Comparison of ENCODE assay signal across 21 cellular contexts in genomic region chr17:41380091-41380490, GRCh38. TPM values are rescaled to one million over a fixed set of nuclear protein-coding genes. Genes with fewer than 3 reads are reported as not detected.
DNase-seq lines count a peak whose midpoint lies in the region; ATAC-seq and TF ChIP-seq lines count a peak whose summit lies in the region.
"Not testable (repeated sequence)": the region's sequence is repeated elsewhere in the genome, so short reads cannot be mapped to it uniquely, and the experiment has no call there.
"Had no signal": no experiment of that assay in that cellular context is flagged by ENCODE, and none has a peak within 500 bp of the region (broad histone marks: within the 10 kb centered on the region; RNA-seq: fewer than 3 reads in every experiment).

No MANE protein-coding gene starts in this region.

- H4K5ac ChIP-seq in IMR-90 (ENCODE audit: low read depth, low read length) = peak overlapping the region; percentile 86; the same call in 1 of the 2 replicates

- H3K27ac ChIP-seq in IMR-90 (ENCODE audit: insufficient read depth, low read length) (peak overlapping the region; percentile 79), RWPE2 (ENCODE audit: poor library complexity, severe bottlenecking) (peak overlapping the region; percentile 81), brain microvascular endothelial cell (peak overlapping the region; percentile 72)

- TF ChIP-seq CTCF in AG09309 (IDR thresholded peaks at IDR 0.05; ENCODE audit: control insufficient read depth, insufficient read depth, low read depth, low read length, missing control alignments); IMR-90 (conservative IDR thresholded peaks at IDR 0.05; ENCODE audit: low read depth, low read length); RWPE2 (IDR thresholded peaks at IDR 0.05; ENCODE audit: poor library complexity, severe bottlenecking); brain microvascular endothelial cell (IDR thresholded peaks at IDR 0.05; ENCODE audit: low read depth, low read length, missing control alignments): not testable (repeated sequence)

- not testable (repeated sequence) for H4K20me1 ChIP-seq in IMR-90 (ENCODE audit: insufficient read depth, low read length)

- not testable (repeated sequence) for H3K27me3 ChIP-seq in IMR-90 (ENCODE audit: control insufficient read depth, insufficient read depth, low read length); RWPE2 (ENCODE audit: insufficient read depth, poor library complexity, severe bottlenecking); brain microvascular endothelial cell (replicated peaks)

- dilution Hi-C loops in IMR-90 (cut with HindIII; ENCODE audit: low sequenced_read_pairs, unreplicated experiment) = not testable (repeated sequence)

- H2BK20ac ChIP-seq in IMR-90 (ENCODE audit: low read depth, low read length) = peak overlapping the region; percentile 95

- peak overlapping the region; percentile 68 for H3K56ac ChIP-seq in IMR-90 (ENCODE audit: extremely low read depth, insufficient read depth, low read length)

- H2AK5ac ChIP-seq in IMR-90 (ENCODE audit: low read depth, low read length) = peak overlapping the region; percentile 99

- peak overlapping the region; percentile 73 to 97 for H4K8ac ChIP-seq in IMR-90 (ENCODE audit: low read depth in 2 of 2, low read length in 2 of 2)

- CTCF ChIA-PET in IMR-90 (lab: Yijun Ruan, JAX) = interaction anchor here (0.6 kb wide), 2 partner anchors 283 to 368 kb away, joined by 3 to 4 read pairs; no protein-coding TSS in a partner anchor

- not testable (repeated sequence) for TF ChIP-seq POLR2A in IMR-90 (IDR thresholded peaks at IDR 0.05; ENCODE audit: low read depth, low read length)

- POLR2A ChIA-PET in IMR-90 (lab: Charles Lee; ENCODE audit: unreplicated experiment) = interaction anchor here (0.7 kb wide), 1 partner anchor 418 kb away, joined by 10 read pairs; no protein-coding TSS in a partner anchor

- intact Hi-C loops in IMR-90 (cut with micrococcal nuclease) = not testable (repeated sequence)

- peak overlapping the region; percentile 64; the same call in 2 of the 3 replicates for H2BK15ac ChIP-seq in IMR-90 (ENCODE audit: low read depth, low read length)

- ATAC-seq in IMR-90 (ENCODE audit: low read depth) (peak; percentile 65), RWPE2 (ENCODE audit: low read depth) (peak; percentile 79)

- WGBS in IMR-90 (ENCODE audit: extremely low coverage in 2 of 2, insufficient read length in 1 of 2), 2 experiments = 50% methylated on average over 2 of the region's 7 CpGs; no CpG with 5 or more reads in 1 of the 2 experiments

- DNase-seq in AG09309 (ENCODE audit: low read depth) = peak; percentile 85
- peak; percentile 31 for DNase-seq in GOT3 (lab: John Stamatoyannopoulos, UW)
- peak; percentile 91 for DNase-seq in IMR-90
- DNase-seq in RWPE2 (ENCODE audit: low spot score) = not testable (repeated sequence)
- peak; percentile 89 for DNase-seq in brain microvascular endothelial cell
- DNase-seq in fibroblast of peridontal ligament (ENCODE audit: extremely low read depth) = peak; percentile 76
- DNase-seq in kidney tubule cell (ENCODE audit: low spot score) = peak; percentile 93
- DNase-seq in stromal cell of bone marrow (ENCODE audit: low read depth) = peak; percentile 60

- not testable (repeated sequence) for H3K36me3 ChIP-seq in IMR-90 (ENCODE audit: control insufficient read depth, insufficient read depth, low read length); RWPE2 (ENCODE audit: low read depth); brain microvascular endothelial cell (replicated peaks)

- peak overlapping the region; percentile 89; the same call in 1 of the 2 replicates for H3K18ac ChIP-seq in IMR-90 (ENCODE audit: low read depth, low read length)

- H4K91ac ChIP-seq in IMR-90 (ENCODE audit: insufficient read depth, low read depth, low read length) = peak overlapping the region; percentile 99

- in situ Hi-C loops in IMR-90 (cut with MboI; ENCODE audit: low sequenced_read_pairs); brain microvascular endothelial cell (cut with HindIII; ENCODE audit: low pct_ligation_motif_present, low sequenced_read_pairs): not testable (repeated sequence)

- peak overlapping the region; percentile 73 for H3K4me2 ChIP-seq in IMR-90 (ENCODE audit: low read depth, low read length)

- H3K79me1 ChIP-seq in IMR-90 (ENCODE audit: low read depth in 1 of 2, low read length in 2 of 2) = not testable (repeated sequence)

- H3K14ac ChIP-seq in IMR-90 (replicated peaks; ENCODE audit: low read depth, low read length) = peak overlapping the region; percentile 91

- peak overlapping the region; percentile 71 for H2AFZ ChIP-seq in IMR-90 (replicated peaks; ENCODE audit: low read length, poor library complexity)

- not testable (repeated sequence) for H3K4me3 ChIP-seq in AG09309 (ENCODE audit: control insufficient read depth, low read depth, low read length); IMR-90 (ENCODE audit: insufficient read depth, low read depth, low read length); RWPE2 (ENCODE audit: severe bottlenecking); brain microvascular endothelial cell (ENCODE audit: low read depth, low read length)

- H3K4me1 ChIP-seq in IMR-90 (ENCODE audit: control insufficient read depth, insufficient read depth, low read length) = peaks cover 28% of the 10 kb centered on the region
- peaks cover 25% of the 10 kb centered on the region for H3K4me1 ChIP-seq in RWPE2 (ENCODE audit: insufficient read depth, poor library complexity, severe bottlenecking)

- not testable (repeated sequence) for H3K9ac ChIP-seq in IMR-90 (ENCODE audit: low read depth, low read length)

- not testable (repeated sequence) for H3K9me3 ChIP-seq in IMR-90 (ENCODE audit: control insufficient read depth, insufficient read depth, low read length); RWPE2 (ENCODE audit: severe bottlenecking)

- H2BK5ac ChIP-seq in IMR-90 (ENCODE audit: low read depth, low read length, poor library complexity, severe bottlenecking) = peak overlapping the region; percentile 99

- peak overlapping the region; percentile 35 for H2AK9ac ChIP-seq in IMR-90 (replicated peaks; ENCODE audit: low read depth, low read length, poor library complexity)

- H3K9me1 ChIP-seq in IMR-90 (ENCODE audit: insufficient read depth, low read length) = peaks cover 30% of the 10 kb centered on the region

- TF ChIP-seq RAD21 in IMR-90 (IDR thresholded peaks at IDR 0.05; ENCODE audit: low read length) = not testable (repeated sequence)

- H2BK120ac ChIP-seq in IMR-90 (ENCODE audit: low read depth, low read length) = peak overlapping the region; percentile 95

- not testable (repeated sequence) for BruUV-seq in IMR-90 (replicated peaks; lab: Mats Ljungman, UMichigan)

- peak overlapping the region; percentile 78 for H3K23ac ChIP-seq in IMR-90 (ENCODE audit: low read depth, low read length)

- H3K4ac ChIP-seq in IMR-90 (ENCODE audit: low read depth, low read length) = peak overlapping the region; percentile 98

TF ChIP-seq in IMR-90, 13 proteins besides CTCF, POLR2A, EP300 and RAD21:
- peak; percentile 78 for TF ChIP-seq BHLHE40 (IDR thresholded peaks at IDR 0.05; ENCODE audit: low read depth, low read length)
- peak; percentile 79 for TF ChIP-seq NFE2L2 (IDR thresholded peaks at IDR 0.05; ENCODE audit: low read depth, low read length)
- TF ChIP-seq FOS (IDR thresholded peaks at IDR 0.05; ENCODE audit: low read depth, low read length) = 0 out of 2 replicates have a peak, but pooled peaks have one; percentile 33

RNA-seq across cellular contexts. Expression of gene KRT34, which starts 2.0 kb away (rescaled TPM):
- 3.6 and 3.9 TPM in 2 replicates for total RNA-seq in IMR-90 (2012; rRNA removed)
- polyA plus RNA-seq in IMR-90 (2012; rRNA removed) = 3.4 and 4.2 TPM in 2 replicates
- 1.6 and 2.5 TPM in 2 replicates for polyA plus RNA-seq in IMR-90 (2012; cell fraction: cytosol; rRNA removed)
- polyA plus RNA-seq in IMR-90 (2012; cell fraction: nucleus; rRNA removed; ENCODE audit: low replicate concordance) = 1.4 and 3.1 TPM in 2 replicates
- total RNA-seq: activated CD4-positive, alpha-beta T cell treated with anti-CD3 and anti-CD28 coated beads, Interleukin-2, amount 10 ng/mL, durations not matched to agents 24 days and 14 days; activated T-cell treated with anti-CD3 and anti-CD28 coated beads, Interleukin-2, amount 50 U/mL, for 4 hours; cardiac muscle cell; endodermal cell; GM23338; liver; pancreas; right cardiac atrium; T-helper 2 cell treated with Interferon-gamma antibody and Interleukin-4, amounts not matched to agents 100 ng/mL and 5 ng/mL, for 36 hours; thoracic aorta had no signal
- polyA plus RNA-seq: cardiac muscle cell, GM23338, immature natural killer cell, liver, pancreas, right cardiac atrium had no signal

RNA-seq across cellular contexts. Expression of gene KRT33B, which starts 10.5 kb away (rescaled TPM):
- total RNA-seq in IMR-90 (2012; rRNA removed) = 0.18 and 0.28 TPM in 2 replicates
- polyA plus RNA-seq in IMR-90 (2012; rRNA removed) = 0.14 and 0.22 TPM in 2 replicates
- polyA plus RNA-seq in IMR-90 (2012; cell fraction: cytosol; rRNA removed) = 0.19 and 0.22 TPM in 2 replicates
- polyA plus RNA-seq in IMR-90 (2012; cell fraction: nucleus; rRNA removed; ENCODE audit: low replicate concordance) = 0.25 TPM in 1 of 2 replicates, not detected in the other
- total RNA-seq: activated CD4-positive, alpha-beta T cell treated with anti-CD3 and anti-CD28 coated beads, Interleukin-2, amount 10 ng/mL, durations not matched to agents 24 days and 14 days; activated T-cell treated with anti-CD3 and anti-CD28 coated beads, Interleukin-2, amount 50 U/mL, for 4 hours; cardiac muscle cell; endodermal cell; frontal cortex; GM23338; liver; pancreas; right cardiac atrium; T-helper 2 cell treated with Interferon-gamma antibody and Interleukin-4, amounts not matched to agents 100 ng/mL and 5 ng/mL, for 36 hours; thoracic aorta had no signal
- polyA plus RNA-seq: adipose tissue, cardiac muscle cell, GM23338, immature natural killer cell, liver, pancreas, right cardiac atrium had no signal

RNA-seq across cellular contexts. Expression of gene KRT31, which starts 17.3 kb away (rescaled TPM):
- not detected in 2 replicates for total RNA-seq in IMR-90 (2012; rRNA removed)
- 0.05 TPM in 1 of 2 replicates, not detected in the other for polyA plus RNA-seq in IMR-90 (2012; rRNA removed)
- polyA plus RNA-seq in IMR-90 (2012; cell fraction: cytosol; rRNA removed) = not detected in 2 replicates
- polyA plus RNA-seq in IMR-90 (2012; cell fraction: nucleus; rRNA removed; ENCODE audit: low replicate concordance) = 0.07 and 0.08 TPM in 2 replicates
- total RNA-seq: activated CD4-positive, alpha-beta T cell treated with anti-CD3 and anti-CD28 coated beads, Interleukin-2, amount 10 ng/mL, durations not matched to agents 24 days and 14 days; activated T-cell treated with anti-CD3 and anti-CD28 coated beads, Interleukin-2, amount 50 U/mL, for 4 hours; cardiac muscle cell; endodermal cell; GM23338; liver; pancreas; right cardiac atrium; T-helper 2 cell treated with Interferon-gamma antibody and Interleukin-4, amounts not matched to agents 100 ng/mL and 5 ng/mL, for 36 hours; thoracic aorta had no signal
- polyA plus RNA-seq: adipose tissue, cardiac muscle cell, GM23338, immature natural killer cell, liver, pancreas, right cardiac atrium had no signal

RNA-seq across cellular contexts. Expression of gene KRT33A, which starts 29.5 kb away (rescaled TPM):
- not detected in 2 replicates for total RNA-seq in IMR-90 (2012; rRNA removed)
- not detected in 2 replicates for polyA plus RNA-seq in IMR-90 (2012; rRNA removed)
- polyA plus RNA-seq in IMR-90 (2012; cell fraction: cytosol; rRNA removed) = not detected in 2 replicates
- not detected in 2 replicates for polyA plus RNA-seq in IMR-90 (2012; cell fraction: nucleus; rRNA removed; ENCODE audit: low replicate concordance)
- total RNA-seq: activated CD4-positive, alpha-beta T cell treated with anti-CD3 and anti-CD28 coated beads, Interleukin-2, amount 10 ng/mL, durations not matched to agents 24 days and 14 days; activated T-cell treated with anti-CD3 and anti-CD28 coated beads, Interleukin-2, amount 50 U/mL, for 4 hours; cardiac muscle cell; endodermal cell; frontal cortex; GM23338; liver; pancreas; right cardiac atrium; T-helper 2 cell treated with Interferon-gamma antibody and Interleukin-4, amounts not matched to agents 100 ng/mL and 5 ng/mL, for 36 hours; thoracic aorta had no signal
- polyA plus RNA-seq: adipose tissue, cardiac muscle cell, GM23338, immature natural killer cell, liver, pancreas, right cardiac atrium had no signal

RNA-seq across cellular contexts. Expression of gene KRT37, which starts 44.3 kb away (rescaled TPM):
- total RNA-seq in IMR-90 (2012; rRNA removed) = not detected in 2 replicates
- not detected in 2 replicates for polyA plus RNA-seq in IMR-90 (2012; rRNA removed)
- not detected in 2 replicates for polyA plus RNA-seq in IMR-90 (2012; cell fraction: cytosol; rRNA removed)
- polyA plus RNA-seq in IMR-90 (2012; cell fraction: nucleus; rRNA removed; ENCODE audit: low replicate concordance) = not detected in 2 replicates
- total RNA-seq: activated CD4-positive, alpha-beta T cell treated with anti-CD3 and anti-CD28 coated beads, Interleukin-2, amount 10 ng/mL, durations not matched to agents 24 days and 14 days; activated T-cell treated with anti-CD3 and anti-CD28 coated beads, Interleukin-2, amount 50 U/mL, for 4 hours; cardiac muscle cell; endodermal cell; frontal cortex; GM23338; liver; pancreas; right cardiac atrium; T-helper 2 cell treated with Interferon-gamma antibody and Interleukin-4, amounts not matched to agents 100 ng/mL and 5 ng/mL, for 36 hours; thoracic aorta had no signal
- polyA plus RNA-seq: adipose tissue, cardiac muscle cell, GM23338, immature natural killer cell, liver, pancreas, right cardiac atrium had no signal
